In the genomic region with DNA sequence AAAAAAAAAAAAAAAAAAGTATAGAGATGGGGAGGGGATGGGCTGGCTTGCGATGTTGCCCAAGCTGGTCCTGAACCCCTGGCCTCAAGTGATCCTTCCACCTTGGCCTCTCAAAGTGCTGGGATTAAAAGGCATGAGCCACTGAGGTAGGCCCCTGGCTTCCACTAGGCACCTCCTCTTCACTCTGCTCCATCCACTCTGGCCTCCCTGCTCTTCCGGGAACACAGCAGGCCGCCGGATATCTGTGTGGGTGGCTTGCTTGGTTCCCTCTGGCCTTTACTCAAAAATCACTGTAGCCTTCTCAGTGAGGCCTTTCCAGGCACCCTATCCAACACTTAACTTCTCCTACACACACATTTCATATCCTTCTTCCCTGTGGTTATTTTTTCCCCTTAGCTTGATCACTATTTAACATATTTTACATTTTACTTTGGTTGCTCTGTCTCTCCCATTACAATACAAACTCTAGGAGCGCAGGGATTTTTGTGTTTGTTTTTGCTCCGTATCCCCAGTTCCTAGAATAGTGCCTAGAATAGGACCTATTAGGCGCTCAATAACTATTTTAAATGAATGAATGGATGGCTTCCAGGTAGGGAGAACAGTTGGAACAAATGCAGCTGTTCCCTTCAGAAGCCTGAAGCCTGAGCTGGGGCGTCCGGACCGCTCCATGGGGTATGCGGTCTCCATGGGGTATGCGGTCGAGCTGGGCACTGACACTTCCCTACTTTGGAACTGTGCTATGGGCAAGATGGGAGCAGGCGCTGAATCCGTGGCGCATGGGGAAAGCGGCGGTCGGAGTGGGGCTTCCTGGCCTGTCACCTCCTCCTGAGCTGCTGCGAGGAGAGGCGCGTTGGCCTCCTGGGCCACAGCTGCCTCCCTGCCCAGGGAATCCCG, we compare ENCODE assay signal across 8 cellular contexts. TPM values are rescaled to one million over a fixed set of nuclear protein-coding genes. Genes with fewer than 3 reads are reported as not detected.
DNase-seq lines count a peak whose midpoint lies in the region; ATAC-seq, FAIRE-seq and TF ChIP-seq lines count a peak whose summit lies in the region.

No MANE protein-coding gene starts in this region.

- no peaks in the 10 kb centered on the region for H4K20me1 ChIP-seq in GM12878 (ENCODE audit: control insufficient read depth, insufficient read depth)

- peak overlapping the region; percentile 99 for H3K4me2 ChIP-seq in GM12878 (ENCODE audit: control insufficient read depth, insufficient read depth)

- H3K27ac ChIP-seq in GM12878 (ENCODE audit: control insufficient read depth, insufficient read depth) (peak overlapping the region; percentile 51; the same call in 1 of the 2 replicates), thoracic aorta (peak overlapping the region; percentile 93 to 97)

- POLR2A ChIA-PET in GM12878 (lab: Charles Lee): interaction anchor here (0.6 to 6.0 kb wide), 7 partner anchors 9 to 469 kb away, joined by 3 to 37 read pairs (median 7); a partner anchor contains a TSS

- TF ChIP-seq POLR2A in GM12878 (IDR thresholded peaks at IDR 0.05; ENCODE audit: low read depth, low read length): no peak

- RAD21 ChIA-PET in GM12878 (lab: Charles Lee; ENCODE audit: unreplicated experiment): interaction anchor here (0.5 to 6.3 kb wide), 10 partner anchors 12 to 131 kb away, joined by 3 to 56 read pairs (median 6); a partner anchor contains a TSS

- H3K4me3 ChIP-seq in GM12878 (peak overlapping the region; percentile 75), thoracic aorta (peak overlapping the region; percentile 77)

- WGBS in GM12878 (ENCODE audit: insufficient coverage, insufficient replicate concordance, low lambda C conversion rate, missing lambda C conversion rate): 20% methylated on average over 23 of the region's 23 CpGs

- no peak for FAIRE-seq in GM12878 (lab: Jason Lieb, UNC)

- H3K27me3 ChIP-seq in GM12878 (replicated peaks in 1 of 2; ENCODE audit: control insufficient read depth in 2 of 2, insufficient read depth in 2 of 2, low read length in 1 of 2) (no peaks in the 10 kb centered on the region), thoracic aorta (replicated peaks; ENCODE audit: insufficient read depth) (no peaks in the 10 kb centered on the region)

- intact Hi-C loops in GM12878 (cut with micrococcal nuclease; ENCODE audit: unreplicated experiment): no loop called here
- intact Hi-C loops in left colon (cut with DNase I, micrococcal nuclease): no loop called here

- peak overlapping the region; percentile 71; the same call in 1 of the 2 replicates for H3K9ac ChIP-seq in GM12878 (ENCODE audit: control insufficient read depth, insufficient read depth, low read length)

- CTCF ChIA-PET in GM12878 (lab: Yijun Ruan, JAX): interaction anchor here (0.5 to 6.5 kb wide), 12 partner anchors 10 to 211 kb away, joined by 3 to 96 read pairs (median 3); a partner anchor contains a TSS

- TF ChIP-seq CTCF in GM12878 (IDR thresholded peaks at IDR 0.05 in 2 of 3, conservative IDR thresholded peaks at IDR 0.05 in 1 of 3; ENCODE audit: control insufficient read depth in 2 of 3, extremely low read depth in 1 of 3, insufficient read depth in 1 of 3, low read depth in 3 of 3, low read length in 3 of 3) (no peak), thoracic aorta (IDR thresholded peaks at IDR 0.05) (no peak)

- no peak for TF ChIP-seq EP300 in GM12878 (IDR thresholded peaks at IDR 0.05; ENCODE audit: borderline replicate concordance in 1 of 2, control insufficient read depth in 1 of 2, low read depth in 2 of 2, low read length in 2 of 2)

- BruUV-seq in GM12878 (replicated peaks; lab: Mats Ljungman, UMichigan): no TSS peak

- ATAC-seq in HG03280 (IDR thresholded peaks at IDR 0.05; ENCODE audit: unreplicated experiment) (peak; percentile 4), GM12878 (peak; percentile 1), left colon (peak; percentile 33), thoracic aorta (ENCODE audit: insufficient number of reproducible peaks, low FRiP score, low read depth) (peak; percentile 33)

- TF ChIP-seq RAD21 in GM12878 (IDR thresholded peaks at IDR 0.05; ENCODE audit: insufficient read depth, low read depth, low read length): no peak

- peak overlapping the region; percentile 93 for H2AFZ ChIP-seq in GM12878 (ENCODE audit: control insufficient read depth, low read depth, low read length)

- SMC1A ChIA-PET in GM12878 (lab: Charles Lee; ENCODE audit: uncharacterized antibody, unreplicated experiment): interaction anchor here (0.8 to 4.6 kb wide), 14 partner anchors 10 to 118 kb away, joined by 3 to 39 read pairs (median 4); no protein-coding TSS in a partner anchor

- in situ Hi-C loops in GM12878 (cut with MboI): no loop called here

- no peaks in the 10 kb centered on the region for H3K36me3 ChIP-seq in GM12878 (ENCODE audit: control insufficient read depth in 2 of 2, insufficient read depth in 2 of 2, low read length in 1 of 2)
- H3K36me3 ChIP-seq in thoracic aorta: no peaks in the 10 kb centered on the region

- no peaks in the 10 kb centered on the region for H3K9me3 ChIP-seq in GM12878 (replicated peaks; ENCODE audit: control insufficient read depth, insufficient read depth, low read length)
- H3K9me3 ChIP-seq in thoracic aorta: no peaks in the 10 kb centered on the region

- DNase-seq in EL (peak; percentile 42), GM12878 (ENCODE audit: low read depth, low spot score) (no peak), left colon (no peak), thoracic aorta (ENCODE audit: low spot score) (no peak), NCI-H748 (lab: John Stamatoyannopoulos, UW; ENCODE audit: unreplicated experiment) (no peak), NOMO-1 treated with dmso at 0.1 percent for 144 hours (lab: John Stamatoyannopoulos, UW; ENCODE audit: unreplicated experiment) (no peak), inferior parietal cortex (ENCODE audit: extremely low spot score) (no peak)

- H3K79me2 ChIP-seq in GM12878 (ENCODE audit: control insufficient read depth, insufficient read depth, low read length): no peaks in the 10 kb centered on the region

- H3K4me1 ChIP-seq in GM12878 (ENCODE audit: control insufficient read depth, insufficient read depth, low read length): peaks cover 23% of the 10 kb centered on the region
- peaks cover 27 to 49% of the 10 kb centered on the region in 2 donors for H3K4me1 ChIP-seq in thoracic aorta (ENCODE audit: control insufficient read depth in 1 of 2, low read depth in 2 of 2)

TF ChIP-seq in GM12878, 131 proteins besides CTCF, POLR2A, EP300 and RAD21:
- TF ChIP-seq RUNX3 (IDR thresholded peaks at IDR 0.05; ENCODE audit: low read length): 0 out of 2 replicates have a peak, but pooled peaks have one; percentile 8
- TF ChIP-seq ZZZ3 (IDR thresholded peaks at IDR 0.05; ENCODE audit: control insufficient read depth, insufficient read length, low read depth): no peak
- peak in 1 of 2 experiments; percentile 34; a peak in 2 of 4 replicates for TF ChIP-seq IKZF2 (IDR thresholded peaks at IDR 0.05)
- no peak; the same call in 1 of the 2 replicates for TF ChIP-seq SMARCA5 (IDR thresholded peaks at IDR 0.05)

RNA-seq across cellular contexts. Expression of a gene that starts 46.7 kb away (rescaled TPM):
- total RNA-seq in GM12878 (2013; cell fraction: nucleolus; rRNA removed): 42.3 and 42.8 TPM in 2 replicates
- total RNA-seq in GM12878 (2014; rRNA removed) (215 and 235 TPM in 2 replicates), GM12878 (2014; rRNA removed; fragmentation: Illumina TruSeq; extraction: Trizol) (204 and 215 TPM in 2 replicates), GM12878 (2021) (335 and 346 TPM in 2 replicates), left colon (100 to 1,000 TPM; 743 to 759 TPM), thoracic aorta (100 to 1,000 TPM; 226 to 258 TPM)
- polyA plus RNA-seq in GM12878 (2011; ENCODE audit: low read depth): 230 TPM
- polyA plus RNA-seq in GM12878 (2011; rRNA removed) (441 and 486 TPM in 2 replicates), GM12878 (2014; fragmentation: Illumina TruSeq; extraction: Trizol) (379 and 386 TPM in 2 replicates), GM12878 (2014; fragmentation: Nextera tagmentation; extraction: Ambion mirVana) (100 to 1,000 TPM; 254 to 435 TPM), GM12878 (2014; rRNA removed) (366 and 425 TPM in 2 replicates), GM12878 (2016; fragmentation: Nextera tagmentation; extraction: Ambion mirVana) (100 to 1,000 TPM; 401 to 421 TPM)
- 386 and 490 TPM in 2 replicates for polyA plus RNA-seq in GM12878 (2011; cell fraction: cytosol; rRNA removed)
- 137 and 158 TPM in 2 replicates for polyA plus RNA-seq in GM12878 (2011; cell fraction: nucleus; rRNA removed)
- polyA plus RNA-seq in GM12878 (2012): 266 TPM in 2 replicates
- 64.2 and 65.1 TPM in 2 replicates for polyA minus RNA-seq in GM12878 (2011; rRNA and poly(A)+ RNA removed)
- 60.9 and 73.5 TPM in 2 replicates for polyA minus RNA-seq in GM12878 (2011; cell fraction: cytosol; rRNA and poly(A)+ RNA removed)
- polyA minus RNA-seq in GM12878 (2011; cell fraction: nucleus; rRNA and poly(A)+ RNA removed): 20.1 and 34.5 TPM in 2 replicates
